Comparison of ENCODE assay signal across 34 cellular contexts in genomic region chr1:87989346-87989745, GRCh38.
"Had no signal": no experiment of that assay in that cellular context is flagged by ENCODE, and none has a peak within 500 bp of the region (broad histone marks: within the 10 kb centered on the region; RNA-seq: fewer than 3 reads in every experiment).

No MANE protein-coding gene starts in this region.

- H3K4me3 ChIP-seq: gastroesophageal sphincter, hepatocyte, left lung, lower lobe of right lung, ovary, right lobe of liver, thyroid gland, upper lobe of left lung, vagina had no signal

- H3K9me3 ChIP-seq: gastroesophageal sphincter, left lung, lower lobe of right lung, neutrophil, ovary, right lobe of liver, thyroid gland, upper lobe of left lung, vagina had no signal

- H3K27ac ChIP-seq: brain microvascular endothelial cell, gastroesophageal sphincter, hepatocyte, left lung, lower lobe of right lung, neutrophil, ovary, right lobe of liver, thyroid gland, upper lobe of left lung, vagina, VCaP had no signal

- H3K27me3 ChIP-seq: brain microvascular endothelial cell, gastroesophageal sphincter, hepatocyte, left lung, neutrophil, ovary, right lobe of liver, thyroid gland, upper lobe of left lung, vagina had no signal

- H3K36me3 Mint-ChIP-seq: immature natural killer cell; stimulated activated memory B cell treated with anti-CD40 and anti-IgM and Interleukin-4, amounts not matched to agents 10 μg/mL and 1 μg/mL and 100 μg/mL, for 72 hours had no signal

- FAIRE-seq: astrocyte, TTC549 had no signal

- H3K27me3 Mint-ChIP-seq: activated CD4-positive, alpha-beta memory T cell treated with anti-CD3 and anti-CD28 coated beads, Interleukin-2, amount 10 ng/mL, durations not matched to agents 7 days and 5 days; activated CD4-positive, alpha-beta T cell treated with anti-CD3 and anti-CD28 coated beads, Interleukin-2, amount 10 ng/mL, durations not matched to agents 24 days and 14 days; progenitor cell of endocrine pancreas; stimulated activated memory B cell treated with anti-CD40 and anti-IgM and Interleukin-4, amounts not matched to agents 10 μg/mL and 1 μg/mL and 100 μg/mL, for 72 hours had no signal

- H3K4me2 ChIP-seq: hepatocyte had no signal

- H3K9me3 Mint-ChIP-seq: activated CD4-positive, alpha-beta memory T cell treated with anti-CD3 and anti-CD28 coated beads, Interleukin-2, amount 10 ng/mL, durations not matched to agents 7 days and 5 days; activated CD4-positive, alpha-beta T cell treated with anti-CD3 and anti-CD28 coated beads, Interleukin-2, amount 10 ng/mL, durations not matched to agents 24 days and 14 days; activated T-cell treated with anti-CD3 and anti-CD28 coated beads, Interleukin-2, amount 50 U/mL, for 24 hours; nephron; stimulated activated memory B cell treated with anti-CD40 and anti-IgM and Interleukin-4, amounts not matched to agents 10 μg/mL and 1 μg/mL and 100 μg/mL, for 72 hours; stimulated activated naive CD8-positive, alpha-beta T cell treated with anti-CD3 and anti-CD28 coated beads, Interleukin-15, amount 100 ng/mL, for 72 hours; T-helper 1 cell treated with Interleukin-12 subunit alpha and Interleukin-12 subunit beta and Interleukin-4 antibody, amounts not matched to agents 30 μg/mL and 1 μg/mL, for 36 hours had no signal

- H3K4me1 Mint-ChIP-seq: activated CD4-positive, alpha-beta memory T cell treated with anti-CD3 and anti-CD28 coated beads, Interleukin-2, amount 10 ng/mL, durations not matched to agents 7 days and 5 days; activated CD4-positive, alpha-beta T cell treated with anti-CD3 and anti-CD28 coated beads, Interleukin-2, amount 10 ng/mL, durations not matched to agents 24 days and 14 days; immature natural killer cell; nephron; stimulated activated memory B cell treated with anti-CD40 and anti-IgM and Interleukin-4, amounts not matched to agents 10 μg/mL and 1 μg/mL and 100 μg/mL, for 72 hours; stimulated activated naive CD8-positive, alpha-beta T cell treated with anti-CD3 and anti-CD28 coated beads, Interleukin-15, amount 100 ng/mL, for 72 hours had no signal

- H3K36me3 ChIP-seq: brain microvascular endothelial cell, gastroesophageal sphincter, left lung, lower lobe of right lung, neutrophil, ovary, right lobe of liver, thyroid gland, upper lobe of left lung, vagina had no signal

- ATAC-seq: gastroesophageal sphincter; left lung; lower lobe of right lung; right lobe of liver; stimulated activated memory B cell treated with anti-CD40 and anti-IgM and Interleukin-4, amounts not matched to agents 10 μg/mL and 1 μg/mL and 100 μg/mL, for 72 hours; stimulated activated naive CD8-positive, alpha-beta T cell treated with anti-CD3 and anti-CD28 coated beads, Interleukin-15, amount 100 ng/mL, for 72 hours had no signal

- H3K4me3 Mint-ChIP-seq: activated CD4-positive, alpha-beta memory T cell treated with anti-CD3 and anti-CD28 coated beads, Interleukin-2, amount 10 ng/mL, durations not matched to agents 7 days and 5 days; activated CD4-positive, alpha-beta T cell treated with anti-CD3 and anti-CD28 coated beads, Interleukin-2, amount 10 ng/mL, durations not matched to agents 24 days and 14 days; activated T-cell treated with anti-CD3 and anti-CD28 coated beads, Interleukin-2, amount 50 U/mL, for 24 hours; immature natural killer cell; nephron; stimulated activated memory B cell treated with anti-CD40 and anti-IgM and Interleukin-4, amounts not matched to agents 10 μg/mL and 1 μg/mL and 100 μg/mL, for 72 hours; stimulated activated naive CD8-positive, alpha-beta T cell treated with anti-CD3 and anti-CD28 coated beads, Interleukin-15, amount 100 ng/mL, for 72 hours; T-helper 1 cell treated with Interleukin-12 subunit alpha and Interleukin-12 subunit beta and Interleukin-4 antibody, amounts not matched to agents 30 μg/mL and 1 μg/mL, for 36 hours had no signal

- H3K4me1 ChIP-seq: gastroesophageal sphincter, left lung, lower lobe of right lung, right lobe of liver, thyroid gland, upper lobe of left lung, vagina had no signal

- H3K27ac Mint-ChIP-seq: activated CD4-positive, alpha-beta memory T cell treated with anti-CD3 and anti-CD28 coated beads, Interleukin-2, amount 10 ng/mL, durations not matched to agents 7 days and 5 days; activated CD4-positive, alpha-beta T cell treated with anti-CD3 and anti-CD28 coated beads, Interleukin-2, amount 10 ng/mL, durations not matched to agents 24 days and 14 days; activated T-cell treated with anti-CD3 and anti-CD28 coated beads, Interleukin-2, amount 50 U/mL, for 24 hours; immature natural killer cell; nephron; progenitor cell of endocrine pancreas; stimulated activated memory B cell treated with anti-CD40 and anti-IgM and Interleukin-4, amounts not matched to agents 10 μg/mL and 1 μg/mL and 100 μg/mL, for 72 hours; stimulated activated naive CD8-positive, alpha-beta T cell treated with anti-CD3 and anti-CD28 coated beads, Interleukin-15, amount 100 ng/mL, for 72 hours; T-helper 1 cell treated with Interleukin-12 subunit alpha and Interleukin-12 subunit beta and Interleukin-4 antibody, amounts not matched to agents 30 μg/mL and 1 μg/mL, for 36 hours had no signal

- H2AFZ ChIP-seq: hepatocyte had no signal

- H3K79me2 ChIP-seq: hepatocyte had no signal

- DNase-seq: activated CD4-positive, alpha-beta memory T cell treated with anti-CD3 and anti-CD28 coated beads, Interleukin-2, amount 10 ng/mL, durations not matched to agents 7 days and 5 days; activated CD4-positive, alpha-beta T cell treated with anti-CD3 and anti-CD28 coated beads, Interleukin-2, amount 10 ng/mL, durations not matched to agents 24 days and 14 days; activated CD4-positive, CD25-positive, alpha-beta regulatory T cell treated with anti-CD3 and anti-CD28 coated beads, Interleukin-2, amount 50 U/mL, for 72 hours; activated CD8-positive, alpha-beta memory T cell treated with anti-CD3 and anti-CD28 coated beads, Interleukin-2, amount 50 U/mL, for 48 hours; activated gamma-delta T cell; activated naive CD4-positive, alpha-beta T cell treated with anti-CD3 and anti-CD28 coated beads, Interleukin-2, amount 50 U/mL, for 16 hours; activated T-cell treated with anti-CD3 and anti-CD28 coated beads, Interleukin-2, amount 50 U/mL, for 24 hours; amniotic stem cell; brain microvascular endothelial cell; central memory CD4-positive, alpha-beta T cell; immature natural killer cell; kidney glomerular epithelial cell; left lung; lower lobe of right lung; ovary; right lobe of liver; stimulated activated CD4-positive, alpha-beta T cell treated with anti-CD3 and anti-CD28 coated beads, Interleukin-4, amount 100 ng/mL, for 1 hour; stimulated activated CD8-positive, alpha-beta memory T cell treated with anti-CD3 and anti-CD28 coated beads, Interleukin-4, amount 100 ng/mL, for 48 hours; stimulated activated naive CD8-positive, alpha-beta T cell treated with anti-CD3 and anti-CD28 coated beads, Interleukin-15, amount 100 ng/mL, for 72 hours; substantia nigra; T-helper 9 cell; thyroid gland; upper lobe of left lung had no signal
